In the genomic region with DNA sequence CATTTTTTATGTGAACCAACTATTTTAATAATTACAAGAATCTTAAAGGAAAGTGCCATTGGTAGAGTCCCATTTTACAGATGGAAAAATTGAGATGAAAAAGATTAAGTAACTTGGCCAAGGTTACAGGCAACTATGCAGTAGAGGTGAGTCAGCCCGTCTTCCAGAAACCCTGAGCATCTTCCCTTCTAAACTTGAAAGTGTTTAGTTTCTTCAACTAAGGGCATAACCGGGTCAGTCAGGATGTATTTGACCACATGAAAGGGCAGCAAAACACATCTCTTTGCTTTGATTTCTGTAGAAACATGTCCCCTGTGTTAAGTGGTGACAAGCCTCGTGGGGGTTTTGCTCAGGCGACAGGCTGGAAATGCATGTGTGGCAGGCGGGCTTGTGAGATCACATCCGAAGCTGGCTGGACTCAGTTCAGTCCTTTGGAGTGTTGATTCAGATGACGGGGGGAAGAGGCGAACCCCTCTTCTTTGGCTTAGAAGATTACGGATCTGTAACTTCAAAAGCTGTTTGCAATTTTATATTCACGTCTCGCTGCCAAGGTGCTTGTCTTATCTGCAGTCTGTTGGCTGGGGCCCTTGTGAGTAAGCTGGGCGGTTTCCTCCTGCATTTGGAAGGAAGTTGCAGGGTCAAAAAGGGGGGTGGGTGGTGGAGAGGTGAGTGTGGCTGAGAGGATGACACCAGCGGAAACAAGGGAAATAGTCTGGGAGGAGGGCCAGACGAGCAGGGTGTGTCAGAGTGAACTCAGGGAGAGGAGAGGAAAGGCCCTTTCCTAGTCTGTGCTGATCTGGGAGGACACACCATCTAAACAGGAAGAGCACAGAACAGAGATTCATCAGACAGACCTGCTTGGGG, we compare ENCODE assay signal across 1 cellular context.
TF ChIP-seq lines count a peak whose summit lies in the region.

No MANE protein-coding gene starts in this region.

TF ChIP-seq in HCT116, 20 proteins besides CTCF, POLR2A, EP300 and RAD21 (continued from another document):
- TF ChIP-seq ZFX (IDR thresholded peaks at IDR 0.05) (no peak), CEBPB (IDR thresholded peaks at IDR 0.05; ENCODE audit: low read depth) (peak; percentile 91), SP1 (IDR thresholded peaks at IDR 0.05; ENCODE audit: low read depth) (peak; percentile 84), ZNF274 (IDR thresholded peaks at IDR 0.05; ENCODE audit: low read depth, low read length) (no peak), CBX3 (IDR thresholded peaks at IDR 0.05; ENCODE audit: low read depth) (peak; percentile 93)
- TF ChIP-seq, protein P1, sequence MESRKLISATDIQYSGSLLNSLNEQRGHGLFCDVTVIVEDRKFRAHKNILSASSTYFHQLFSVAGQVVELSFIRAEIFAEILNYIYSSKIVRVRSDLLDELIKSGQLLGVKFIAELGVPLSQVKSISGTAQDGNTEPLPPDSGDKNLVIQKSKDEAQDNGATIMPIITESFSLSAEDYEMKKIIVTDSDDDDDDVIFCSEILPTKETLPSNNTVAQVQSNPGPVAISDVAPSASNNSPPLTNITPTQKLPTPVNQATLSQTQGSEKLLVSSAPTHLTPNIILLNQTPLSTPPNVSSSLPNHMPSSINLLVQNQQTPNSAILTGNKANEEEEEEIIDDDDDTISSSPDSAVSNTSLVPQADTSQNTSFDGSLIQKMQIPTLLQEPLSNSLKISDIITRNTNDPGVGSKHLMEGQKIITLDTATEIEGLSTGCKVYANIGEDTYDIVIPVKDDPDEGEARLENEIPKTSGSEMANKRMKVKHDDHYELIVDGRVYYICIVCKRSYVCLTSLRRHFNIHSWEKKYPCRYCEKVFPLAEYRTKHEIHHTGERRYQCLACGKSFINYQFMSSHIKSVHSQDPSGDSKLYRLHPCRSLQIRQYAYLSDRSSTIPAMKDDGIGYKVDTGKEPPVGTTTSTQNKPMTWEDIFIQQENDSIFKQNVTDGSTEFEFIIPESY (IDR thresholded peaks at IDR 0.05; ENCODE audit: extremely low read depth, insufficient replicate concordance, low read length): peak; percentile 47
- TF ChIP-seq, protein P2, sequence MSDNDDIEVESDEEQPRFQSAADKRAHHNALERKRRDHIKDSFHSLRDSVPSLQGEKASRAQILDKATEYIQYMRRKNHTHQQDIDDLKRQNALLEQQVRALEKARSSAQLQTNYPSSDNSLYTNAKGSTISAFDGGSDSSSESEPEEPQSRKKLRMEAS (IDR thresholded peaks at IDR 0.05): peak; percentile 90
